ENCODE assay signal across 9 cellular contexts in the genomic region with DNA sequence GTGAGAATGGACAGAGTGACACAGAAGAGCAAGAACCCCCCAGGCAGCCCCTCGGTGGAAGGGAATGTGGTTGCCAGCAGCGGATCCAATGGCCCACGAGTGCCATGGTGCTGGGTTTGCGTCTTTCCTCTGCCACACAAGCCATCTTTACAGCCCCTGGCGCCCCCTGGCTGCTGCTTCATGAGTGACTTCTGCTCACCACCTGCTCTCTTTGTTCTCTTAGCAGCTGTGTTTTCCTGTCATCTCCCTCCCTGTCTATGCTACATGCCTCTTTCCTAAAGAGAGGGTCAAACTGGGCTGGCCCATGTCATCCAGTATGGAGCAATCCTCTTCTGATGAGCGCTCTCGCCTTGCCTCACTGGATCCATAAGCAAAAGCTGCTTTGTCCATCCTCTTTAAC.
DNase-seq lines count a peak whose midpoint lies in the region; ATAC-seq, FAIRE-seq and TF ChIP-seq lines count a peak whose summit lies in the region.
"Had no signal": no experiment of that assay in that cellular context is flagged by ENCODE, and none has a peak within 500 bp of the region (broad histone marks: within the 10 kb centered on the region; RNA-seq: fewer than 3 reads in every experiment).

No MANE protein-coding gene starts in this region.

- no peak for TF ChIP-seq POLR2A in A549 (IDR thresholded peaks at IDR 0.05; ENCODE audit: low read length)
- TF ChIP-seq POLR2A in HepG2 (IDR thresholded peaks at IDR 0.05; ENCODE audit: insufficient read depth in 1 of 2, low read depth in 2 of 2, low read length in 2 of 2): no peak

- peak; percentile 50 to 59 for TF ChIP-seq RAD21 in A549 (conservative IDR thresholded peaks at IDR 0.05 in 1 of 2, IDR thresholded peaks at IDR 0.05 in 1 of 2)
- no peak for TF ChIP-seq RAD21 in HepG2 (CRISPR knock-in tag; IDR thresholded peaks at IDR 0.05)

- FAIRE-seq in A549 (lab: Jason Lieb, UNC) (no peak), HepG2 (lab: Jason Lieb, UNC) (no peak)
- FAIRE-seq: colon had no signal

- 9% methylated on average over 7 of the region's 7 CpGs for WGBS in A549 (ENCODE audit: missing lambda C conversion rate)
- WGBS in HepG2 (ENCODE audit: low lambda C conversion rate): 11% methylated on average over 6 of the region's 7 CpGs

- intact Hi-C loops in HepG2 (cut with micrococcal nuclease; ENCODE audit: unreplicated experiment): no loop called here
- intact Hi-C loops in upper lobe of right lung (cut with DNase I): no loop called here

- POLR2A ChIA-PET in A549 (lab: Yijun Ruan, JAX): no interaction called here
- POLR2A ChIA-PET in HepG2 (lab: Yijun Ruan, JAX): no interaction called here

- H2AFZ ChIP-seq in HepG2 (ENCODE audit: low read length): no peak overlapping the region

- no peak for TF ChIP-seq EP300 in A549 (IDR thresholded peaks at IDR 0.05)
- TF ChIP-seq EP300 in HepG2 (IDR thresholded peaks at IDR 0.05; ENCODE audit: low read depth in 2 of 2, low read length in 2 of 2): no peak
- no peak for TF ChIP-seq EP300 in HepG2 (CRISPR knock-in tag; IDR thresholded peaks at IDR 0.05; ENCODE audit: borderline replicate concordance)

- no TSS peak for BruUV-seq in HepG2 (replicated peaks; lab: Mats Ljungman, UMichigan)

- H3K27ac ChIP-seq in A549: no peak overlapping the region
- H3K27ac ChIP-seq in HepG2 (ENCODE audit: extremely low read length, insufficient read depth, low read length): no peak overlapping the region
- H3K27ac ChIP-seq in upper lobe of right lung: no peak overlapping the region

- in situ Hi-C loops in astrocyte of the cerebellum (cut with HindIII; ENCODE audit: low sequenced_read_pairs) (no loop called here), HepG2 (cut with HindIII; ENCODE audit: extremely low pct_ligation_motif_present, low pct_unique_long_range_greater_than_20kb) (no loop called here)

- H3K4me3 ChIP-seq in A549: no peak overlapping the region
- no peak overlapping the region for H3K4me3 ChIP-seq in astrocyte of the cerebellum (ENCODE audit: low read depth, low read length)
- H3K4me3 ChIP-seq in HepG2 (replicated peaks in 1 of 3; ENCODE audit: insufficient read depth in 1 of 3, low read depth in 2 of 3, low read length in 3 of 3): no peak overlapping the region
- no peak overlapping the region for H3K4me3 ChIP-seq in upper lobe of right lung

- H3K9ac ChIP-seq in HepG2 (ENCODE audit: insufficient read depth, low read depth, low read length): no peak overlapping the region

- no peaks in the 10 kb centered on the region for H3K79me2 ChIP-seq in HepG2 (ENCODE audit: insufficient read depth, low read length)

- CTCF ChIA-PET in A549 (lab: Yijun Ruan, JAX): no interaction called here
- CTCF ChIA-PET in HepG2 (lab: Yijun Ruan, JAX; ENCODE audit: low intra/inter-chr PET ratio, low total read pairs): no interaction called here

- H3K4me1 ChIP-seq in A549 (no peaks in the 10 kb centered on the region), HepG2 (ENCODE audit: insufficient read depth, low read length) (no peaks in the 10 kb centered on the region), upper lobe of right lung (no peaks in the 10 kb centered on the region)

- TF ChIP-seq CTCF in A549 (IDR thresholded peaks at IDR 0.05) (peak; percentile 29; the same call in 2 of the 3 replicates), GM10266 (IDR thresholded peaks at IDR 0.05; ENCODE audit: control insufficient read depth, insufficient read depth, low read depth, missing control alignments) (peak; percentile 51), astrocyte of the cerebellum (IDR thresholded peaks at IDR 0.05; ENCODE audit: low read depth, low read length, missing control alignments) (peak; percentile 56), HepG2 (CRISPR knock-in tag; IDR thresholded peaks at IDR 0.05) (peak; percentile 49), upper lobe of right lung (IDR thresholded peaks at IDR 0.05) (peak; percentile 45)

- H4K20me1 ChIP-seq in HepG2 (ENCODE audit: insufficient read depth, low read length): no peaks in the 10 kb centered on the region

- H3K4me2 ChIP-seq in A549 (no peak overlapping the region), HepG2 (ENCODE audit: low read depth, low read length) (no peak overlapping the region)

- DNase-seq in A549 (ENCODE audit: low read depth in 1 of 2, low spot score in 1 of 2) (peak; percentile 8 to 19), GM10266 (ENCODE audit: extremely low spot score) (peak; percentile 20), NCI-H187 (lab: John Stamatoyannopoulos, UW) (peak; percentile 0 to 40), astrocyte of the cerebellum (ENCODE audit: low read depth) (peak; percentile 3), HepG2 (ENCODE audit: low spot score) (peak; percentile 2), upper lobe of right lung (peak; percentile 71), HuH-7.5 (ENCODE audit: low spot score) (no peak), CD1c-positive myeloid dendritic cell (ENCODE audit: extremely low spot score) (no peak)

- peak in 1 of 2 experiments; percentile 59; a peak in 2 of 6 replicates for ATAC-seq in A549
- peak; percentile 57; the same call in 2 of the 3 replicates for ATAC-seq in HepG2
- peak; percentile 59 for ATAC-seq in upper lobe of right lung

- H3K9me3 ChIP-seq in A549: no peaks in the 10 kb centered on the region
- H3K9me3 ChIP-seq in HepG2 (ENCODE audit: low read length): no peaks in the 10 kb centered on the region
- no peaks in the 10 kb centered on the region for H3K9me3 ChIP-seq in upper lobe of right lung

- H3K27me3 ChIP-seq in HepG2 (ENCODE audit: control insufficient read depth in 1 of 2, insufficient read depth in 2 of 2, low read length in 2 of 2) (peaks cover 0 to 13% of the 10 kb centered on the region in 2 experiments; a peak in 2 of 5 replicates), upper lobe of right lung (no peaks in the 10 kb centered on the region)

- H3K36me3 ChIP-seq in HepG2 (replicated peaks in 1 of 2; ENCODE audit: control insufficient read depth in 1 of 2, insufficient read depth in 2 of 2, low read length in 2 of 2) (no peaks in the 10 kb centered on the region), upper lobe of right lung (no peaks in the 10 kb centered on the region)

TF ChIP-seq in A549, 52 proteins besides CTCF, POLR2A, EP300 and RAD21:
- TF ChIP-seq SMC3 (IDR thresholded peaks at IDR 0.05): peak; percentile 41; the same call in 2 of the 3 replicates
- TF ChIP-seq JUNB (IDR thresholded peaks at IDR 0.05): no peak

TF ChIP-seq in HepG2, 621 proteins besides CTCF, POLR2A, EP300 and RAD21:
- TF ChIP-seq ZNF724P (CRISPR knock-in tag; IDR thresholded peaks at IDR 0.05; ENCODE audit: borderline replicate concordance): no peak
- TF ChIP-seq, protein P1, sequence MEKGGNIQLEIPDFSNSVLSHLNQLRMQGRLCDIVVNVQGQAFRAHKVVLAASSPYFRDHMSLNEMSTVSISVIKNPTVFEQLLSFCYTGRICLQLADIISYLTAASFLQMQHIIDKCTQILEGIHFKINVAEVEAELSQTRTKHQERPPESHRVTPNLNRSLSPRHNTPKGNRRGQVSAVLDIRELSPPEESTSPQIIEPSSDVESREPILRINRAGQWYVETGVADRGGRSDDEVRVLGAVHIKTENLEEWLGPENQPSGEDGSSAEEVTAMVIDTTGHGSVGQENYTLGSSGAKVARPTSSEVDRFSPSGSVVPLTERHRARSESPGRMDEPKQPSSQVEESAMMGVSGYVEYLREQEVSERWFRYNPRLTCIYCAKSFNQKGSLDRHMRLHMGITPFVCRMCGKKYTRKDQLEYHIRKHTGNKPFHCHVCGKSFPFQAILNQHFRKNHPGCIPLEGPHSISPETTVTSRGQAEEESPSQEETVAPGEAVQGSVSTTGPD (CRISPR knock-in tag; IDR thresholded peaks at IDR 0.05): no peak
- TF ChIP-seq STAG1 (CRISPR knock-in tag; IDR thresholded peaks at IDR 0.05): peak; percentile 59
- TF ChIP-seq ZFX (CRISPR knock-in tag; IDR thresholded peaks at IDR 0.05; ENCODE audit: low read depth): no peak

Comparison
In these comparisons a context has a peak if more than half of its experiments do, and no peak if none do; other contexts are left out.
1. DNase-seq: peak in A549 (2 of 2), GM10266 (single experiment), NCI-H187 (2 of 2), astrocyte of the cerebellum (single experiment), HepG2 (single experiment) and upper lobe of right lung (single experiment); none in HuH-7.5 (single experiment) and CD1c-positive myeloid dendritic cell (single experiment).
2. Peak in every context shown above with its lines, with median percentiles within 50 percentile points of each other: CTCF ChIP-seq.